ENCODE assay signal across 8 cellular contexts in genomic region chr10:133274751-133275682, GRCh38. TPM values are rescaled to one million over a fixed set of nuclear protein-coding genes. Genes with fewer than 3 reads are reported as not detected.
DNase-seq lines count a peak whose midpoint lies in the region; ATAC-seq and TF ChIP-seq lines count a peak whose summit lies in the region.

No MANE protein-coding gene starts in this region.

- H3K4me3 ChIP-seq in DOHH2 (ENCODE audit: low read length) (no peak overlapping the region), hepatocyte (no peak overlapping the region), esophagus muscularis mucosa (peak overlapping the region in 2 of 4 donors; percentile 3 to 47)
- H3K4me3 ChIP-seq in Jurkat, Clone E6-1 (ENCODE audit: low read length), result peak overlapping the region; percentile 5; the same call in 1 of the 2 replicates

- H3K9me3 ChIP-seq in DOHH2 (ENCODE audit: control insufficient read depth, insufficient read depth, low read length) (no peaks in the 10 kb centered on the region), hepatocyte (ENCODE audit: low read depth) (no peaks in the 10 kb centered on the region), esophagus muscularis mucosa (no peaks in the 10 kb centered on the region)

- H3K27ac ChIP-seq in DOHH2 (ENCODE audit: low read depth, low read length) (no peak overlapping the region), hepatocyte (no peak overlapping the region), esophagus muscularis mucosa (replicated peaks in 1 of 4) (no peak overlapping the region)

- H3K9me3 Mint-ChIP-seq in activated CD4-positive, alpha-beta memory T cell treated with anti-CD3 and anti-CD28 coated beads for 36 hours, result no peaks in the 10 kb centered on the region
- H3K9me3 Mint-ChIP-seq in stimulated activated memory B cell treated with anti-CD40 and anti-IgM and Interleukin-4, amounts not matched to agents 10 μg/mL and 1 μg/mL and 100 μg/mL, for 72 hours, result no peaks in the 10 kb centered on the region

- H3K4me3 Mint-ChIP-seq in activated CD4-positive, alpha-beta memory T cell treated with anti-CD3 and anti-CD28 coated beads for 36 hours, result peak overlapping the region; percentile 91
- H3K4me3 Mint-ChIP-seq in stimulated activated memory B cell treated with anti-CD40 and anti-IgM and Interleukin-4, amounts not matched to agents 10 μg/mL and 1 μg/mL and 100 μg/mL, for 72 hours, result peak overlapping the region; percentile 86

- peak overlapping the region; percentile 93 for H3K27ac Mint-ChIP-seq in activated CD4-positive, alpha-beta memory T cell treated with anti-CD3 and anti-CD28 coated beads for 36 hours
- peak overlapping the region; percentile 80 for H3K27ac Mint-ChIP-seq in stimulated activated memory B cell treated with anti-CD40 and anti-IgM and Interleukin-4, amounts not matched to agents 10 μg/mL and 1 μg/mL and 100 μg/mL, for 72 hours

- no peak for TF ChIP-seq CTCF in DOHH2 (IDR thresholded peaks at IDR 0.05; ENCODE audit: low read depth, low read length, poor library complexity, severe bottlenecking)
- no peak for TF ChIP-seq CTCF in hepatocyte (IDR thresholded peaks at IDR 0.05; ENCODE audit: poor library complexity)
- no peak for TF ChIP-seq CTCF in esophagus muscularis mucosa (IDR thresholded peaks at IDR 0.05)

- H3K36me3 Mint-ChIP-seq in activated CD4-positive, alpha-beta memory T cell treated with anti-CD3 and anti-CD28 coated beads for 36 hours, result peaks cover 30% of the 10 kb centered on the region
- H3K36me3 Mint-ChIP-seq in stimulated activated memory B cell treated with anti-CD40 and anti-IgM and Interleukin-4, amounts not matched to agents 10 μg/mL and 1 μg/mL and 100 μg/mL, for 72 hours, result peaks cover 19% of the 10 kb centered on the region

- H4K20me1 ChIP-seq in DOHH2 (ENCODE audit: control insufficient read depth, insufficient read depth, low read depth, low read length) (no peaks in the 10 kb centered on the region), hepatocyte (ENCODE audit: insufficient read depth, poor library complexity, severe bottlenecking) (no peaks in the 10 kb centered on the region)

- no peaks in the 10 kb centered on the region for H3K36me3 ChIP-seq in DOHH2 (ENCODE audit: control insufficient read depth, low read length)
- H3K36me3 ChIP-seq in hepatocyte (replicated peaks; ENCODE audit: insufficient read depth, low read depth), result no peaks in the 10 kb centered on the region
- peaks cover 2 to 42% (median 27%) of the 10 kb centered on the region in 4 donors for H3K36me3 ChIP-seq in esophagus muscularis mucosa

- no peak overlapping the region for H2AFZ ChIP-seq in hepatocyte

- H3K4me1 Mint-ChIP-seq in activated CD4-positive, alpha-beta memory T cell treated with anti-CD3 and anti-CD28 coated beads for 36 hours (ENCODE audit: low read depth), result peaks cover 28% of the 10 kb centered on the region
- peaks cover 51% of the 10 kb centered on the region for H3K4me1 Mint-ChIP-seq in stimulated activated memory B cell treated with anti-CD40 and anti-IgM and Interleukin-4, amounts not matched to agents 10 μg/mL and 1 μg/mL and 100 μg/mL, for 72 hours

- no peak for TF ChIP-seq POLR2A in esophagus muscularis mucosa (IDR thresholded peaks at IDR 0.05; ENCODE audit: low read depth)

- WGBS in hepatocyte (ENCODE audit: low lambda C conversion rate, missing lambda C conversion rate), result 66% methylated on average over 23 of the region's 26 CpGs
- WGBS in esophagus muscularis mucosa, result 53% methylated on average over 3 of the region's 26 CpGs

- H3K79me2 ChIP-seq in DOHH2 (ENCODE audit: control insufficient read depth, low read length) (no peaks in the 10 kb centered on the region), hepatocyte (no peaks in the 10 kb centered on the region)

- H3K9me2 ChIP-seq in DOHH2 (replicated peaks; ENCODE audit: control insufficient read depth, low read length), result no peaks in the 10 kb centered on the region
- no peaks in the 10 kb centered on the region for H3K9me2 ChIP-seq in hepatocyte (replicated peaks; ENCODE audit: insufficient read depth)

- peak; percentile 41 for DNase-seq in Jurkat, Clone E6-1 (ENCODE audit: low read depth, low spot score)
- peak; percentile 95 for DNase-seq in activated CD4-positive, alpha-beta memory T cell treated with anti-CD3 and anti-CD28 coated beads for 36 hours
- peak; percentile 42 for DNase-seq in hepatocyte (ENCODE audit: low spot score)
- DNase-seq in COLO829 (ENCODE audit: low spot score), result no peak
- no peak for DNase-seq in esophagus muscularis mucosa (ENCODE audit: extremely low spot score)

- peaks cover 37% of the 10 kb centered on the region for H3K4me1 ChIP-seq in DOHH2 (ENCODE audit: control insufficient read depth, low read length)
- H3K4me1 ChIP-seq in hepatocyte (ENCODE audit: insufficient read depth), result peaks cover 42% of the 10 kb centered on the region
- peaks cover 6 to 26% (median 18%) of the 10 kb centered on the region in 4 donors for H3K4me1 ChIP-seq in esophagus muscularis mucosa

- peak; percentile 41 for ATAC-seq in GM21367 (IDR thresholded peaks at IDR 0.05; ENCODE audit: unreplicated experiment)
- ATAC-seq in stimulated activated memory B cell treated with anti-CD40 and anti-IgM and Interleukin-4, amounts not matched to agents 10 μg/mL and 1 μg/mL and 100 μg/mL, for 72 hours, result peak; percentile 78

- H3K27me3 ChIP-seq in DOHH2 (ENCODE audit: control insufficient read depth, low read length) (peaks cover 9% of the 10 kb centered on the region), hepatocyte (peaks cover 13% of the 10 kb centered on the region), esophagus muscularis mucosa (peaks cover 0 to 42% (median 10%) of the 10 kb centered on the region in 4 donors)

- CTCF ChIA-PET in activated CD4-positive, alpha-beta memory T cell treated with anti-CD3 and anti-CD28 coated beads for 36 hours (lab: Charles Lee), result interaction anchor here (0.8 to 4.2 kb wide), 8 partner anchors 12 to 131 kb away, joined by 3 to 28 read pairs (median 11); no protein-coding TSS in a partner anchor

- H3F3A ChIP-seq in DOHH2 (ENCODE audit: control insufficient read depth, insufficient read depth), result no peaks in the 10 kb centered on the region

- H3K4me2 ChIP-seq in DOHH2 (ENCODE audit: low read length), result peak overlapping the region; percentile 51
- H3K4me2 ChIP-seq in hepatocyte, result no peak overlapping the region

- no peaks in the 10 kb centered on the region for H3K27me3 Mint-ChIP-seq in activated CD4-positive, alpha-beta memory T cell treated with anti-CD3 and anti-CD28 coated beads for 36 hours
- H3K27me3 Mint-ChIP-seq in stimulated activated memory B cell treated with anti-CD40 and anti-IgM and Interleukin-4, amounts not matched to agents 10 μg/mL and 1 μg/mL and 100 μg/mL, for 72 hours, result no peaks in the 10 kb centered on the region

- intact Hi-C loops in activated CD4-positive, alpha-beta memory T cell treated with anti-CD3 and anti-CD28 coated beads for 36 hours (cut with micrococcal nuclease), result loop anchor here (1.0 kb wide), 5 partner anchors 16 to 1375 kb away; partner anchors contain the start of genes TUBGCP2 and ZNF511
- intact Hi-C loops in esophagus muscularis mucosa (cut with DNase I), result no loop called here

- TF ChIP-seq EP300 in esophagus muscularis mucosa (IDR thresholded peaks at IDR 0.05), result no peak

- POLR2A ChIA-PET in activated CD4-positive, alpha-beta memory T cell treated with anti-CD3 and anti-CD28 coated beads for 36 hours (lab: Charles Lee), result interaction anchor here (0.9 to 5.1 kb wide), 7 partner anchors 9 to 83 kb away, joined by 3 to 61 read pairs (median 11); partner anchors contain the start of gene FUOM

RNA-seq across cellular contexts. Expression of gene ADAM8, which starts 1.7 kb away (rescaled TPM):
- 2.4 TPM for polyA plus RNA-seq in Jurkat, Clone E6-1 (2012; ENCODE audit: insufficient read depth, insufficient read length)
- 100 to 1,000 TPM; 160 to 165 TPM for total RNA-seq in activated CD4-positive, alpha-beta memory T cell treated with anti-CD3 and anti-CD28 coated beads for 36 hours
- 1.9 and 5.1 TPM in 2 replicates for total RNA-seq in hepatocyte
- 3.0 and 5.4 TPM in 2 replicates for polyA plus RNA-seq in hepatocyte
- total RNA-seq in esophagus muscularis mucosa, result 1 to 10 TPM; 1.2 to 8.9 (median 2.3) TPM

RNA-seq across cellular contexts. Expression of gene TUBGCP2, which starts 33.7 kb away (rescaled TPM):
- 61.1 TPM for polyA plus RNA-seq in Jurkat, Clone E6-1 (2012; ENCODE audit: insufficient read depth, insufficient read length)
- 10 to 100 TPM; 54.5 to 59.1 TPM for total RNA-seq in activated CD4-positive, alpha-beta memory T cell treated with anti-CD3 and anti-CD28 coated beads for 36 hours
- total RNA-seq in hepatocyte (39.9 and 44.8 TPM in 2 replicates), esophagus muscularis mucosa (10 to 100 TPM; 30.2 to 54.4 (median 39.0) TPM)
- 51.5 and 54.7 TPM in 2 replicates for polyA plus RNA-seq in hepatocyte

RNA-seq across cellular contexts. Expression of gene ZNF511, which starts 33.7 kb away (rescaled TPM):
- polyA plus RNA-seq in Jurkat, Clone E6-1 (2012; ENCODE audit: insufficient read depth, insufficient read length), result 74.0 TPM
- 10 to 100 TPM; 48.7 to 51.5 TPM for total RNA-seq in activated CD4-positive, alpha-beta memory T cell treated with anti-CD3 and anti-CD28 coated beads for 36 hours
- total RNA-seq in hepatocyte (26.1 and 36.9 TPM in 2 replicates), esophagus muscularis mucosa (10 to 100 TPM; 22.9 to 34.8 (median 33.0) TPM)
- 48.5 and 56.9 TPM in 2 replicates for polyA plus RNA-seq in hepatocyte

RNA-seq across cellular contexts. Expression of gene VENTX, which starts 37.4 kb away (rescaled TPM):
- not detected for polyA plus RNA-seq in Jurkat, Clone E6-1 (2012; ENCODE audit: insufficient read depth, insufficient read length)
- under 1 TPM; 0.07 to 0.12 TPM for total RNA-seq in activated CD4-positive, alpha-beta memory T cell treated with anti-CD3 and anti-CD28 coated beads for 36 hours
- not detected in 2 replicates for total RNA-seq in hepatocyte
- not detected in 2 replicates for polyA plus RNA-seq in hepatocyte
- total RNA-seq in esophagus muscularis mucosa, result 1 to 10 TPM in 3 of 4 donors, under 1 TPM in 1; 0.46 to 2.5 (median 2.0) TPM

RNA-seq across cellular contexts. Expression of gene UTF1, which starts 45.0 kb away (rescaled TPM):
- polyA plus RNA-seq in Jurkat, Clone E6-1 (2012; ENCODE audit: insufficient read depth, insufficient read length), result not detected
- total RNA-seq in activated CD4-positive, alpha-beta memory T cell treated with anti-CD3 and anti-CD28 coated beads for 36 hours, result not detected
- not detected in 2 replicates for total RNA-seq in hepatocyte
- not detected in 2 replicates for polyA plus RNA-seq in hepatocyte
- not detected for total RNA-seq in esophagus muscularis mucosa

Comparison
In these comparisons a context has a peak if more than half of its experiments do, and no peak if none do; other contexts are left out.
1. DNase-seq: peak in Jurkat, Clone E6-1 (single experiment), activated CD4-positive, alpha-beta memory T cell treated with anti-CD3 and anti-CD28 coated beads for 36 hours (single experiment) and hepatocyte (single experiment); none in COLO829 (single experiment) and esophagus muscularis mucosa (single experiment).
2. RNA of gene ADAM8, which starts 1.7 kb away (total RNA-seq): 160 to 165 TPM in activated CD4-positive, alpha-beta memory T cell treated with anti-CD3 and anti-CD28 coated beads for 36 hours; 1.2 to 8.9 TPM in esophagus muscularis mucosa and 1.9 to 5.1 TPM in hepatocyte; every median in the first group is over 10 times any median in the second.